In genomic region chrX:154761977-154762528, GRCh38 we compare ENCODE assay signal across 8 cellular contexts. TPM values are rescaled to one million over a fixed set of nuclear protein-coding genes. Genes with fewer than 3 reads are reported as not detected.
DNase-seq lines count a peak whose midpoint lies in the region; ATAC-seq, FAIRE-seq and TF ChIP-seq lines count a peak whose summit lies in the region.

No MANE protein-coding gene starts in this region.

- peak overlapping the region; percentile 40 for H3K4me3 ChIP-seq in lung

- H3K4me1 Mint-ChIP-seq in Calu3 (ENCODE audit: low read depth, unreplicated experiment) = peaks cover 11% of the 10 kb centered on the region

- peak overlapping the region; percentile 79 for H3K27ac Mint-ChIP-seq in Calu3 (ENCODE audit: unreplicated experiment)

- no peaks in the 10 kb centered on the region for H3K9me3 Mint-ChIP-seq in Calu3 (ENCODE audit: low read depth, unreplicated experiment)

- peaks cover 47% of the 10 kb centered on the region for H3K36me3 Mint-ChIP-seq in Calu3 (ENCODE audit: insufficient read depth, unreplicated experiment)

- DNase-seq in Calu3 (no peak), NCI-H1092 treated with DMSO at 0.1 percent for 48 hours (lab: John Stamatoyannopoulos, UW) (peak; percentile 89), astrocyte of the hippocampus (ENCODE audit: low read depth, low spot score) (peak; percentile 20), lung (ENCODE audit: low spot score) (no peak), frontal cortex (ENCODE audit: low spot score in 2 of 2) (no peak), mesenteric fat pad (ENCODE audit: low spot score) (no peak)

- TF ChIP-seq CTCF in Calu3 (IDR thresholded peaks at IDR 0.05; ENCODE audit: unreplicated experiment) (no peak), lung (IDR thresholded peaks at IDR 0.05; ENCODE audit: control extremely low read depth, extremely low read depth) (no peak)

- intact Hi-C loops in Calu3 (cut with micrococcal nuclease; ENCODE audit: unreplicated experiment) = no loop called here

- BruUV-seq in Calu3 (replicated peaks; lab: Mats Ljungman, UMichigan) = TSS peak; percentile 79

- WGBS in lung, 2 donors = 8 to 42% methylated on average over 10 of the region's 10 CpGs

- no peaks in the 10 kb centered on the region for H3K27me3 Mint-ChIP-seq in Calu3 (ENCODE audit: unreplicated experiment)

- peak overlapping the region; percentile 91 for H3K4me3 Mint-ChIP-seq in Calu3 (ENCODE audit: low read depth, unreplicated experiment)

- peaks cover 0 to 1% of the 10 kb centered on the region in 2 donors for H3K9me3 ChIP-seq in lung (ENCODE audit: control insufficient read depth in 2 of 2, insufficient read depth in 1 of 2, low read length in 1 of 2)

- peaks cover 0 to 2% of the 10 kb centered on the region in 2 donors for H3K4me1 ChIP-seq in lung (ENCODE audit: control insufficient read depth in 2 of 2, insufficient read depth in 2 of 2, low read length in 2 of 2)

- ATAC-seq in lung (ENCODE audit: insufficient read depth, low FRiP score) (peak; percentile 5), HG03571 (IDR thresholded peaks at IDR 0.05; ENCODE audit: unreplicated experiment) (no peak), HG03108 (IDR thresholded peaks at IDR 0.05; ENCODE audit: unreplicated experiment) (no peak)

- no peak for FAIRE-seq in frontal cortex (lab: Jason Lieb, UNC)

- H3K36me3 ChIP-seq in lung (ENCODE audit: control insufficient read depth in 2 of 2, insufficient read depth in 2 of 2, low read length in 2 of 2) = peaks cover 7 to 11% of the 10 kb centered on the region in 2 donors

- CTCF ChIA-PET in Calu3 (lab: Charles Lee) = interaction anchor here (1.4 to 1.7 kb wide), 3 partner anchors 11 to 30 kb away, joined by 3 to 11 read pairs (median 8); partner anchors contain the start of gene GAB3

- H3K27me3 ChIP-seq in lung (ENCODE audit: control insufficient read depth, insufficient read depth) = peaks cover 3% of the 10 kb centered on the region

- peak overlapping the region; percentile 48 to 59 for H3K27ac ChIP-seq in lung (ENCODE audit: low read depth in 1 of 2, low read length in 1 of 2)

RNA-seq across cellular contexts. Expression of gene DKC1, which starts 0.6 kb away (rescaled TPM):
- total RNA-seq in Calu3 (2022) (112 and 120 TPM in 2 replicates), lung (10 to 100 TPM; 32.3 to 34.1 TPM), frontal cortex (17.5 TPM), mesenteric fat pad (46.8 TPM)
- polyA plus RNA-seq in lung = 10 to 100 TPM; 24.5 to 39.6 TPM

RNA-seq across cellular contexts. Expression of gene GAB3, which starts 11.2 kb away (rescaled TPM):
- total RNA-seq in Calu3 (2022) = not detected in 2 replicates
- 10 to 100 TPM; 12.2 to 12.8 TPM for total RNA-seq in lung
- polyA plus RNA-seq in lung = 1 to 10 TPM; 4.4 to 8.2 TPM
- total RNA-seq in frontal cortex = 0.82 TPM
- total RNA-seq in mesenteric fat pad = 13.7 TPM

RNA-seq across cellular contexts. Expression of gene MPP1, which starts 43.2 kb away (rescaled TPM):
- total RNA-seq in Calu3 (2022) = 1.3 TPM in 1 of 2 replicates, not detected in the other
- total RNA-seq in lung = 10 to 100 TPM; 51.5 to 61.4 TPM
- polyA plus RNA-seq in lung = 100 to 1,000 TPM in 1 of 2 donors, 10 to 100 TPM in 1; 18.6 to 132 TPM
- 20.0 TPM for total RNA-seq in frontal cortex
- total RNA-seq in mesenteric fat pad = 85.1 TPM

Comparison
In these comparisons a context has a peak if more than half of its experiments do, and no peak if none do; other contexts are left out.
1. DNase-seq: peak in NCI-H1092 treated with DMSO at 0.1 percent for 48 hours (single experiment) and astrocyte of the hippocampus (single experiment); none in Calu3 (single experiment), lung (single experiment), frontal cortex (0 of 2) and mesenteric fat pad (single experiment).